Comparison of ENCODE assay signal across 8 cellular contexts in genomic region chr3:143831208-143831607, GRCh38. TPM values are rescaled to one million over a fixed set of nuclear protein-coding genes. Genes with fewer than 3 reads are reported as not detected.
DNase-seq lines count a peak whose midpoint lies in the region; ATAC-seq and TF ChIP-seq lines count a peak whose summit lies in the region.

No MANE protein-coding gene starts in this region.

- no peak for DNase-seq in activated CD4-positive, alpha-beta memory T cell treated with anti-CD3 and anti-CD28 coated beads for 36 hours
- no peak for DNase-seq in natural killer cell
- no peak for DNase-seq in UCSD-AML1 (lab: John Stamatoyannopoulos, UW; ENCODE audit: unreplicated experiment)
- no peak for DNase-seq in 8988T
- DNase-seq in NCI-H146 (lab: John Stamatoyannopoulos, UW): no peak

- CTCF ChIA-PET in activated CD4-positive, alpha-beta memory T cell treated with anti-CD3 and anti-CD28 coated beads for 36 hours (lab: Charles Lee): interaction anchor here (1.2 kb wide), 1 partner anchor 18 kb away, joined by 3 read pairs; the partner anchor contains the start of gene SLC9A9

- POLR2A ChIA-PET in activated CD4-positive, alpha-beta memory T cell treated with anti-CD3 and anti-CD28 coated beads for 36 hours (lab: Charles Lee): no interaction called here

- intact Hi-C loops in activated CD4-positive, alpha-beta memory T cell treated with anti-CD3 and anti-CD28 coated beads for 36 hours (cut with micrococcal nuclease): loop anchor here (5.0 to 10.0 kb wide), 2 partner anchors 294 to 386 kb away; no protein-coding TSS in a partner anchor
- intact Hi-C loops in natural killer cell (cut with micrococcal nuclease): no loop called here

- peak overlapping the region; percentile 20 for H3K27ac Mint-ChIP-seq in activated CD4-positive, alpha-beta memory T cell treated with anti-CD3 and anti-CD28 coated beads for 36 hours
- peak overlapping the region in 1 of 2 donors; percentile 39 for H3K27ac Mint-ChIP-seq in natural killer cell

- H3K4me1 Mint-ChIP-seq in activated CD4-positive, alpha-beta memory T cell treated with anti-CD3 and anti-CD28 coated beads for 36 hours (ENCODE audit: low read depth): peaks cover 54% of the 10 kb centered on the region
- H3K4me1 Mint-ChIP-seq in natural killer cell: peaks cover 27 to 32% of the 10 kb centered on the region in 2 donors

- H3K4me3 Mint-ChIP-seq in activated CD4-positive, alpha-beta memory T cell treated with anti-CD3 and anti-CD28 coated beads for 36 hours: peak overlapping the region; percentile 17
- no peak overlapping the region for H3K4me3 Mint-ChIP-seq in natural killer cell

- ATAC-seq in GM18508 (IDR thresholded peaks at IDR 0.05; ENCODE audit: insufficient read depth, unreplicated experiment) (peak; percentile 31), HG02678 (IDR thresholded peaks at IDR 0.05; ENCODE audit: unreplicated experiment) (peak; percentile 29), natural killer cell (peak; percentile 33 to 67 (median 44)), GM18907 (IDR thresholded peaks at IDR 0.05; ENCODE audit: unreplicated experiment) (no peak)

- no peak for TF ChIP-seq CTCF in natural killer cell (IDR thresholded peaks at IDR 0.05)

- peaks cover 6% of the 10 kb centered on the region for H3K36me3 Mint-ChIP-seq in activated CD4-positive, alpha-beta memory T cell treated with anti-CD3 and anti-CD28 coated beads for 36 hours
- H3K36me3 Mint-ChIP-seq in natural killer cell: no peaks in the 10 kb centered on the region

- no peaks in the 10 kb centered on the region for H3K27me3 Mint-ChIP-seq in activated CD4-positive, alpha-beta memory T cell treated with anti-CD3 and anti-CD28 coated beads for 36 hours
- H3K27me3 Mint-ChIP-seq in natural killer cell (ENCODE audit: low read depth in 2 of 2): no peaks in the 10 kb centered on the region

- H3K9me3 Mint-ChIP-seq in activated CD4-positive, alpha-beta memory T cell treated with anti-CD3 and anti-CD28 coated beads for 36 hours: no peaks in the 10 kb centered on the region
- peaks cover 0 to 2% of the 10 kb centered on the region in 2 donors for H3K9me3 Mint-ChIP-seq in natural killer cell

RNA-seq across cellular contexts. Expression of gene SLC9A9, which starts 17.1 kb away (rescaled TPM):
- total RNA-seq in activated CD4-positive, alpha-beta memory T cell treated with anti-CD3 and anti-CD28 coated beads for 36 hours: 1 to 10 TPM; 1.3 to 1.6 TPM
- 10 to 100 TPM; 24.0 to 29.1 (median 27.2) TPM for total RNA-seq in natural killer cell

Comparison
In these comparisons a context has a peak if more than half of its experiments do, and no peak if none do; other contexts are left out.
1. RNA of gene SLC9A9, which starts 17.1 kb away (total RNA-seq): 24.0 to 29.1 TPM in natural killer cell; 1.3 to 1.6 TPM in activated CD4-positive, alpha-beta memory T cell treated with anti-CD3 and anti-CD28 coated beads for 36 hours; every median in the first group is over 4 times any median in the second.